1 cellular context compared by ENCODE assay signal in genomic region chr12:50404307-50404706, GRCh38.
TF ChIP-seq lines count a peak whose summit lies in the region.

No MANE protein-coding gene starts in this region.

TF ChIP-seq in HepG2, 621 proteins besides CTCF, POLR2A, EP300 and RAD21:
- TF ChIP-seq NFIB (CRISPR knock-in tag; IDR thresholded peaks at IDR 0.05; ENCODE audit: borderline replicate concordance) (no peak), ZNF501 (CRISPR knock-in tag; IDR thresholded peaks at IDR 0.05) (no peak; the same call in 1 of the 2 replicates), RXRB (CRISPR knock-in tag; IDR thresholded peaks at IDR 0.05; ENCODE audit: borderline replicate concordance) (no peak), SIX1 (CRISPR knock-in tag; IDR thresholded peaks at IDR 0.05; ENCODE audit: borderline replicate concordance) (no peak), ZNF770 (CRISPR knock-in tag; IDR thresholded peaks at IDR 0.05) (peak; percentile 80), AKAP8 (CRISPR knock-in tag; IDR thresholded peaks at IDR 0.05) (no peak), FOXJ3 (CRISPR knock-in tag; IDR thresholded peaks at IDR 0.05; ENCODE audit: borderline replicate concordance) (no peak), KDM5A (IDR thresholded peaks at IDR 0.05; ENCODE audit: borderline replicate concordance, low read length) (no peak), ELF4 (CRISPR knock-in tag; IDR thresholded peaks at IDR 0.05; ENCODE audit: borderline replicate concordance) (no peak), ZNF274 (CRISPR knock-in tag; IDR thresholded peaks at IDR 0.05) (no peak), SP4 (CRISPR knock-in tag; IDR thresholded peaks at IDR 0.05) (no peak), KDM5B (CRISPR knock-in tag; IDR thresholded peaks at IDR 0.05; ENCODE audit: borderline replicate concordance) (no peak), ZHX2 (IDR thresholded peaks at IDR 0.05; ENCODE audit: low read depth) (no peak), ZHX2 (CRISPR knock-in tag; IDR thresholded peaks at IDR 0.05; ENCODE audit: borderline replicate concordance) (no peak), IRX3 (CRISPR knock-in tag; IDR thresholded peaks at IDR 0.05; ENCODE audit: borderline replicate concordance, low read depth) (no peak), ZNF18 (CRISPR knock-in tag; IDR thresholded peaks at IDR 0.05; ENCODE audit: insufficient replicate concordance) (no peak), ZSCAN9 (CRISPR knock-in tag; IDR thresholded peaks at IDR 0.05; ENCODE audit: borderline replicate concordance) (no peak), PPARG (CRISPR knock-in tag; conservative IDR thresholded peaks at IDR 0.05) (no peak), TERF1 (CRISPR knock-in tag; IDR thresholded peaks at IDR 0.05) (no peak), TEAD3 (CRISPR knock-in tag; optimal IDR thresholded peaks at IDR 0.05; ENCODE audit: borderline replicate concordance) (peak; percentile 83), ZNF460 (CRISPR knock-in tag; IDR thresholded peaks at IDR 0.05; ENCODE audit: borderline replicate concordance) (peak; percentile 11; the same call in 1 of the 2 replicates)
TF ChIP-seq in HepG2: peak in this region for 3.
